Comparison of ENCODE assay signal across 23 cellular contexts in the genomic region with DNA sequence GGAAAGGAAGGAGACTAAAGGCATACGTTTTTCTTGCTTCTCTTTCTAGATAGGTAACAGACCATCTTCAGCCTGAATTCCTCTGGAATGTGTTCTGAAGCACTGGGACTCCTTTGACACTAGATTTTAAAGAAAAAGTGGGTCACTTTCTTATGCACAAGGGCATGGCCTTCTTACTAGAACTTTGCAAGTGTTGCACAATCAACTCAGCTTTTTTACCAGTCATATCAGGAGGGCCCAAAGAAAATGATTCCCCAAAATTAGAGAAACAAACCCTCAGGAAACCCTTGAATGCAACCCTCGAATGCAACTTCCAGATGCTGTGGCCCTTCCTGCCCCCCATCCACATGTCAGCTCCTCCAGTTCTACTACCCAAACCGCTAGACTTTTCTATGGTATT.
"Had no signal": no experiment of that assay in that cellular context is flagged by ENCODE, and none has a peak within 500 bp of the region (broad histone marks: within the 10 kb centered on the region; RNA-seq: fewer than 3 reads in every experiment).

No MANE protein-coding gene starts in this region.

- DNase-seq: activated CD4-positive, alpha-beta memory T cell treated with anti-CD3 and anti-CD28 coated beads for 36 hours; activated CD4-positive, alpha-beta T cell treated with anti-CD3 and anti-CD28 coated beads, Interleukin-2, amount 10 ng/mL, durations not matched to agents 7 days and 5 days; activated CD4-positive, CD25-positive, alpha-beta regulatory T cell; activated CD8-positive, alpha-beta memory T cell treated with anti-CD3 and anti-CD28 coated beads for 24 hours; activated effector memory CD4-positive, alpha-beta T cell treated with anti-CD3 and anti-CD28 coated beads, Interleukin-2, amount 50 U/mL, for 16 hours; activated naive CD4-positive, alpha-beta T cell treated with Interleukin-2 at 50 U/mL for 16 hours; activated naive CD8-positive, alpha-beta T cell treated with anti-CD3 and anti-CD28 coated beads, Interleukin-2, amount 50 U/mL, for 24 hours; activated T-cell treated with anti-CD3 and anti-CD28 coated beads, Interleukin-2, amount 50 U/mL, for 4 hours; amniotic stem cell; body of pancreas; central memory CD4-positive, alpha-beta T cell; cortex of kidney; MG63; NCI-H1092; NCI-H1417; NCI-H1694; NCI-H2029 treated with DMSO at 0.1 percent for 48 hours; NCI-H446; NCI-H524; PC-3; SHP77; T-helper 17 cell; T-helper 9 cell had no signal

- ATAC-seq: activated naive CD8-positive, alpha-beta T cell treated with anti-CD3 and anti-CD28 coated beads, Interleukin-2, amount 50 U/mL, for 24 hours; activated T-cell treated with anti-CD3 and anti-CD28 coated beads, Interleukin-2, amount 50 U/mL, for 4 hours; body of pancreas; T-helper 17 cell had no signal
